ENCODE assay signal across 15 cellular contexts in genomic region chr7:37359662-37360444, GRCh38.
A peak's percentile ranks its signal among the peaks of the same experiment; 100 is the strongest.
DNase-seq lines count a peak whose midpoint lies in the region; TF ChIP-seq lines count a peak whose summit lies in the region.
"Had no signal": no experiment of that assay in that cellular context is flagged by ENCODE, and none has a peak within 500 bp of the region (broad histone marks: within the 10 kb centered on the region; RNA-seq: fewer than 3 reads in every experiment).

No MANE protein-coding gene starts in this region.

- TF ChIP-seq POLR2A in tibial nerve (IDR thresholded peaks at IDR 0.05) = no peak

- POLR2A ChIA-PET in SK-N-SH (lab: Yijun Ruan, JAX) = no interaction called here

- TF ChIP-seq CTCF in SK-N-SH (IDR thresholded peaks at IDR 0.05) = no peak
- no peak for TF ChIP-seq CTCF in tibial nerve (IDR thresholded peaks at IDR 0.05)

- H3K4me2 ChIP-seq in SK-N-SH = no peak overlapping the region

- 0 out of 2 replicates have a peak, but pooled peaks cover 3% of the 10 kb centered on the region for H3K9me3 ChIP-seq in SK-N-SH
- H3K9me3 ChIP-seq in tibial nerve = no peaks in the 10 kb centered on the region
- H3K9me3 ChIP-seq: adrenal gland, pancreas, thyroid gland had no signal

- 58% methylated on average over 11 of the region's 11 CpGs for WGBS in SK-N-SH (ENCODE audit: low lambda C conversion rate)
- WGBS in tibial nerve, 2 donors = 58 to 69% methylated on average over 11 of the region's 11 CpGs

- H3F3A ChIP-seq in SK-N-SH (replicated peaks; ENCODE audit: insufficient read depth) = no peaks in the 10 kb centered on the region

- TF ChIP-seq EP300 in SK-N-SH (IDR thresholded peaks at IDR 0.05; ENCODE audit: borderline replicate concordance in 1 of 2, low read depth in 1 of 2, low read length in 1 of 2) (no peak; a peak in 1 of 4 replicates), tibial nerve (IDR thresholded peaks at IDR 0.05) (no peak)

- no peak overlapping the region for H2AFZ ChIP-seq in SK-N-SH (ENCODE audit: low read depth)

- H3K4me3 ChIP-seq in SK-N-SH (ENCODE audit: low read depth in 2 of 2, low read length in 1 of 2) = no peak overlapping the region
- H3K4me3 ChIP-seq in tibial nerve = no peak overlapping the region
- H3K4me3 ChIP-seq: adrenal gland, pancreas, thyroid gland had no signal

- H3K36me3 ChIP-seq in SK-N-SH (replicated peaks in 1 of 2; ENCODE audit: control insufficient read depth in 1 of 2, insufficient read depth in 2 of 2, low read length in 1 of 2) (no peaks in the 10 kb centered on the region), tibial nerve (no peaks in the 10 kb centered on the region)
- H3K36me3 ChIP-seq: adrenal gland, pancreas, thyroid gland had no signal

- DNase-seq in stimulated activated CD4-positive, alpha-beta T cell treated with anti-CD3 and anti-CD28 coated beads, Interleukin-1b, Interleukin-23, amount 100 ng/mL, for 48 hours = peak; percentile 44
- no peak for DNase-seq in stimulated activated CD4-positive, alpha-beta T cell treated with anti-CD3 and anti-CD28 coated beads, Interleukin-4, amount 100 ng/mL, for 1 hour
- DNase-seq in SK-N-SH (no peak), dermis microvascular lymphatic vessel endothelial cell (ENCODE audit: low read depth in 2 of 2) (peak; percentile 76 to 78), tibial nerve (ENCODE audit: low spot score in 2 of 2) (no peak), DMS 273 treated with DMSO at 0.1 percent for 48 hours (lab: John Stamatoyannopoulos, UW) (no peak), HPDE6-E6E7 (ENCODE audit: extremely low spot score) (no peak)
- DNase-seq: adrenal gland, DND-41, H7, NCI-H1092, NCI-H524, pancreas, thyroid gland had no signal

- H3K9me2 ChIP-seq in SK-N-SH = no peaks in the 10 kb centered on the region

- H3K27me3 ChIP-seq in SK-N-SH (ENCODE audit: insufficient read depth) (no peaks in the 10 kb centered on the region), tibial nerve (no peaks in the 10 kb centered on the region)
- H3K27me3 ChIP-seq: adrenal gland, pancreas, thyroid gland had no signal

- H3K4me1 ChIP-seq in SK-N-SH (ENCODE audit: control insufficient read depth in 1 of 2, insufficient read depth in 2 of 2, low read depth in 1 of 2, low read length in 1 of 2) (peaks cover 0 to 13% of the 10 kb centered on the region in 2 experiments; a peak in 2 of 4 replicates), tibial nerve (peaks cover 0 to 56% (median 11%) of the 10 kb centered on the region in 4 donors)
- H3K4me1 ChIP-seq: pancreas had no signal

- CTCF ChIA-PET in SK-N-SH (lab: Yijun Ruan, JAX) = interaction anchor here (0.6 to 1.5 kb wide), 8 partner anchors 27 to 601 kb away, joined by 3 to 8 read pairs (median 3); partner anchors contain the start of gene ELMO1

- no peaks in the 10 kb centered on the region for H4K20me1 ChIP-seq in SK-N-SH (ENCODE audit: insufficient read depth)

- TF ChIP-seq RAD21 in SK-N-SH (IDR thresholded peaks at IDR 0.05; ENCODE audit: low read length) = no peak

- H3K27ac ChIP-seq in SK-N-SH (ENCODE audit: low read depth in 2 of 2, low read length in 1 of 2) (no peak overlapping the region), tibial nerve (peak overlapping the region in 3 of 4 donors; percentile 20 to 72 (median 37))
- H3K27ac ChIP-seq: adrenal gland, epithelial cell of prostate, pancreas, thyroid gland had no signal

- H3K79me2 ChIP-seq in SK-N-SH (ENCODE audit: insufficient read depth) = no peaks in the 10 kb centered on the region

- no peak overlapping the region for H3K9ac ChIP-seq in SK-N-SH

TF ChIP-seq in SK-N-SH, 30 proteins besides CTCF, POLR2A, EP300 and RAD21:
- TF ChIP-seq GATA2 (CRISPR knock-in tag; IDR thresholded peaks at IDR 0.05) (peak; percentile 44; the same call in 1 of the 2 replicates), JUND (IDR thresholded peaks at IDR 0.05) (no peak)

Comparison
In these comparisons a context has a peak if more than half of its experiments do, and no peak if none do; other contexts are left out.
1. DNase-seq: peak in stimulated activated CD4-positive, alpha-beta T cell treated with anti-CD3 and anti-CD28 coated beads, Interleukin-1b, Interleukin-23, amount 100 ng/mL, for 48 hours (single experiment) and dermis microvascular lymphatic vessel endothelial cell (2 of 2); none in stimulated activated CD4-positive, alpha-beta T cell treated with anti-CD3 and anti-CD28 coated beads, Interleukin-4, amount 100 ng/mL, for 1 hour (single experiment), SK-N-SH (single experiment), tibial nerve (0 of 2), DMS 273 treated with DMSO at 0.1 percent for 48 hours (single experiment) and HPDE6-E6E7 (single experiment).
2. H3K27ac ChIP-seq: peak in tibial nerve (3 of 4); none in SK-N-SH (0 of 2).